18 cellular contexts compared by ENCODE assay signal in the genomic region with DNA sequence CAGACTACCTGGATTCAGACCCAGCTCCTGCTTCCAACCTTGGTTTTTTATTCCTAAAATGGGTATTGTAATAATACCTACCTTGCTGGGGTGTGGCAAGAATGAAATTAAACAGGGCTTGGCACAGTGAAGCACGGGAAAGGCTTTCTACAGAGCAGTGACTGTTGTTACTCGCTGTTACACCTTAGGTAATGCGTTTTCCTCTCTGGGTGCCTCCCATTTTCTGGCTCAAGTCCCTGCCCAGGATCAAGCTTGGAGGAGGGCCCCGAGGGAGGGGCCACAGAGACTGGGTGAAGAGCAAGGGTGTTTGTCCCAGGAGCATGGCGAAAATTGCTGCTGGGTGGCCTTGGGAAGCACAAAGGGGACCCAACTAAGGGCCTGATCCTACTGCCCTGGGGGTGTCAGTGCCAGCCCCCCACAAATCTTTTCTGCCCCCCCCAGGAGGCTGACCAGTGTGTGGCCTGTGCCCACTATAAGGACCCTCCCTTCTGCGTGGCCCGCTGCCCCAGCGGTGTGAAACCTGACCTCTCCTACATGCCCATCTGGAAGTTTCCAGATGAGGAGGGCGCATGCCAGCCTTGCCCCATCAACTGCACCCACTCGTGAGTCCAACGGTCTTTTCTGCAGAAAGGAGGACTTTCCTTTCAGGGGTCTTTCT. TPM values are rescaled to one million over a fixed set of nuclear protein-coding genes. Genes with fewer than 3 reads are reported as not detected.
A peak's percentile ranks its signal among the peaks of the same experiment; 100 is the strongest.
DNase-seq lines count a peak whose midpoint lies in the region; ATAC-seq, FAIRE-seq and TF ChIP-seq lines count a peak whose summit lies in the region.
"Had no signal": no experiment of that assay in that cellular context is flagged by ENCODE, and none has a peak within 500 bp of the region (broad histone marks: within the 10 kb centered on the region; RNA-seq: fewer than 3 reads in every experiment).

No MANE protein-coding gene starts in this region.

- peak; percentile 97 for FAIRE-seq in bronchial epithelial cell (lab: Jason Lieb, UNC)
- no peak for FAIRE-seq in frontal cortex (lab: Jason Lieb, UNC)

- no peaks in the 10 kb centered on the region for H3K27me3 ChIP-seq in HUES48 (ENCODE audit: control insufficient read depth, insufficient read depth, low read length)
- H3K27me3 ChIP-seq in bronchial epithelial cell (ENCODE audit: control insufficient read depth, insufficient read depth, low read length), result no peaks in the 10 kb centered on the region

- H3K27ac ChIP-seq in HUES48 (ENCODE audit: low read depth, low read length) (peak overlapping the region; percentile 8), skin epidermis (peak overlapping the region in 19 of 21 experiments; percentile 5 to 86 (median 77))

- intact Hi-C loops in left colon (cut with DNase I, micrococcal nuclease), result no loop called here

- ATAC-seq in left colon (peak; percentile 86), SK-N-SH treated with all-trans-retinoic acid at 6 μM for 48 hours (no peak), HG02759 (IDR thresholded peaks at IDR 0.05; ENCODE audit: unreplicated experiment) (no peak)
- no peak for ATAC-seq in effector memory CD8-positive, alpha-beta T cell (replicated peaks)
- ATAC-seq: activated naive CD4-positive, alpha-beta T cell treated with anti-CD3 and anti-CD28 coated beads, Interleukin-2, amount 50 U/mL, for 72 hours; stimulated activated naive CD8-positive, alpha-beta T cell treated with anti-CD3 and anti-CD28 coated beads, Interleukin-15, amount 100 ng/mL, for 72 hours had no signal

- H3K36me3 Mint-ChIP-seq in effector memory CD8-positive, alpha-beta T cell (ENCODE audit: insufficient read depth), result no peaks in the 10 kb centered on the region
- H3K36me3 Mint-ChIP-seq: activated naive CD4-positive, alpha-beta T cell treated with anti-CD3 and anti-CD28 coated beads, Interleukin-2, amount 50 U/mL, for 72 hours had no signal

- no peak for TF ChIP-seq CTCF in bronchial epithelial cell (IDR thresholded peaks at IDR 0.05; ENCODE audit: insufficient read depth, low read length, severe bottlenecking)

- no peak overlapping the region for H3K4me3 Mint-ChIP-seq in effector memory CD8-positive, alpha-beta T cell
- H3K4me3 Mint-ChIP-seq: brain; stimulated activated naive CD8-positive, alpha-beta T cell treated with anti-CD3 and anti-CD28 coated beads, Interleukin-15, amount 100 ng/mL, for 72 hours had no signal

- H3K27ac Mint-ChIP-seq in effector memory CD8-positive, alpha-beta T cell, result no peak overlapping the region
- H3K27ac Mint-ChIP-seq: activated naive CD4-positive, alpha-beta T cell treated with anti-CD3 and anti-CD28 coated beads, Interleukin-2, amount 50 U/mL, for 72 hours had no signal

- no peak overlapping the region for H3K9ac ChIP-seq in HUES48 (ENCODE audit: low read depth, low read length)
- H3K9ac ChIP-seq: SK-N-SH had no signal

- no peaks in the 10 kb centered on the region for H3K4me1 ChIP-seq in HUES48 (ENCODE audit: control insufficient read depth, insufficient read depth, low read length)

- H3K9me3 ChIP-seq in HUES48 (ENCODE audit: control insufficient read depth, insufficient read depth, low read length), result no peaks in the 10 kb centered on the region
- H3K9me3 ChIP-seq: SK-N-SH had no signal

- DNase-seq in bronchial epithelial cell (ENCODE audit: low read depth) (peak; percentile 62), left colon (peak; percentile 78 to 79), frontal cortex (ENCODE audit: low spot score in 2 of 2) (no peak)
- no peak for DNase-seq in effector memory CD8-positive, alpha-beta T cell
- DNase-seq: activated T-cell treated with anti-CD3 and anti-CD28 coated beads, Interleukin-2, amount 50 U/mL, for 1 hour; KBM-7; midbrain; NCI-H1105; NCI-H345; occipital lobe; SK-N-SH; stimulated activated naive CD8-positive, alpha-beta T cell treated with anti-CD3 and anti-CD28 coated beads, Interleukin-15, amount 100 ng/mL, for 72 hours had no signal

- H3K4me3 ChIP-seq in HUES48 (ENCODE audit: low read depth, low read length) (no peak overlapping the region), bronchial epithelial cell (ENCODE audit: low read depth, low read length) (no peak overlapping the region), skin epidermis (no peak overlapping the region)

- H3K27me3 Mint-ChIP-seq in effector memory CD8-positive, alpha-beta T cell, result no peaks in the 10 kb centered on the region
- H3K27me3 Mint-ChIP-seq: brain; stimulated activated naive CD8-positive, alpha-beta T cell treated with anti-CD3 and anti-CD28 coated beads, Interleukin-15, amount 100 ng/mL, for 72 hours had no signal

- no peaks in the 10 kb centered on the region for H3K9me3 Mint-ChIP-seq in effector memory CD8-positive, alpha-beta T cell
- H3K9me3 Mint-ChIP-seq: activated naive CD4-positive, alpha-beta T cell treated with anti-CD3 and anti-CD28 coated beads, Interleukin-2, amount 50 U/mL, for 72 hours; brain; stimulated activated naive CD8-positive, alpha-beta T cell treated with anti-CD3 and anti-CD28 coated beads, Interleukin-15, amount 100 ng/mL, for 72 hours had no signal

- H3K4me1 Mint-ChIP-seq in effector memory CD8-positive, alpha-beta T cell (ENCODE audit: low read depth in 2 of 2), result no peaks in the 10 kb centered on the region
- H3K4me1 Mint-ChIP-seq: brain; stimulated activated naive CD8-positive, alpha-beta T cell treated with anti-CD3 and anti-CD28 coated beads, Interleukin-15, amount 100 ng/mL, for 72 hours had no signal

- peaks cover 95% of the 10 kb centered on the region for H3K36me3 ChIP-seq in HUES48 (ENCODE audit: control insufficient read depth, insufficient read depth, low read length)
- peaks cover 26% of the 10 kb centered on the region for H3K36me3 ChIP-seq in bronchial epithelial cell (ENCODE audit: control insufficient read depth, insufficient read depth, low read length)

TF ChIP-seq in SK-N-SH treated with all-trans-retinoic acid at 6 μM for 48 hours, 23 proteins besides CTCF, POLR2A, EP300 and RAD21:
- no peak for TF ChIP-seq CREB5 (CRISPR knock-in tag; IDR thresholded peaks at IDR 0.05; ENCODE audit: low read depth)

RNA-seq across cellular contexts. Expression of gene MIEN1, which starts 13.3 kb away (rescaled TPM):
- total RNA-seq in bronchial epithelial cell (26.6 and 34.1 TPM in 2 replicates), left colon (10 to 100 TPM; 66.5 to 85.6 TPM), frontal cortex (12.6 TPM)

RNA-seq across cellular contexts. Expression of gene ERBB2, which starts 17.1 kb away (rescaled TPM):
- total RNA-seq in bronchial epithelial cell (32.1 and 62.3 TPM in 2 replicates), left colon (100 to 1,000 TPM; 178 to 179 TPM), frontal cortex (6.9 TPM)

RNA-seq across cellular contexts. Expression of gene GRB7, which starts 20.7 kb away (rescaled TPM):
- total RNA-seq in bronchial epithelial cell (9.0 and 14.0 TPM in 2 replicates), left colon (10 to 100 TPM; 18.2 to 27.7 TPM), frontal cortex (not detected)
- total RNA-seq: occipital lobe had no signal

RNA-seq across cellular contexts. Expression of gene PGAP3, which starts 29.2 kb away (rescaled TPM):
- total RNA-seq in bronchial epithelial cell (10.8 TPM in 2 replicates), left colon (10 to 100 TPM; 46.1 to 56.1 TPM), frontal cortex (8.2 TPM)

RNA-seq across cellular contexts. Expression of gene PNMT, which starts 48.8 kb away (rescaled TPM):
- not detected in 2 replicates for total RNA-seq in bronchial epithelial cell
- 1 to 10 TPM in 1 of 2 donors, under 1 TPM in 1; 0.73 to 1.0 TPM for total RNA-seq in left colon
- total RNA-seq in frontal cortex, result 3.7 TPM

Comparison
In these comparisons a context has a peak if more than half of its experiments do, and no peak if none do; other contexts are left out.
1. DNase-seq: peak in bronchial epithelial cell (single experiment) and left colon (2 of 2); none in effector memory CD8-positive, alpha-beta T cell (0 of 3) and frontal cortex (0 of 2).